21 cellular contexts compared by ENCODE assay signal in the genomic region with DNA sequence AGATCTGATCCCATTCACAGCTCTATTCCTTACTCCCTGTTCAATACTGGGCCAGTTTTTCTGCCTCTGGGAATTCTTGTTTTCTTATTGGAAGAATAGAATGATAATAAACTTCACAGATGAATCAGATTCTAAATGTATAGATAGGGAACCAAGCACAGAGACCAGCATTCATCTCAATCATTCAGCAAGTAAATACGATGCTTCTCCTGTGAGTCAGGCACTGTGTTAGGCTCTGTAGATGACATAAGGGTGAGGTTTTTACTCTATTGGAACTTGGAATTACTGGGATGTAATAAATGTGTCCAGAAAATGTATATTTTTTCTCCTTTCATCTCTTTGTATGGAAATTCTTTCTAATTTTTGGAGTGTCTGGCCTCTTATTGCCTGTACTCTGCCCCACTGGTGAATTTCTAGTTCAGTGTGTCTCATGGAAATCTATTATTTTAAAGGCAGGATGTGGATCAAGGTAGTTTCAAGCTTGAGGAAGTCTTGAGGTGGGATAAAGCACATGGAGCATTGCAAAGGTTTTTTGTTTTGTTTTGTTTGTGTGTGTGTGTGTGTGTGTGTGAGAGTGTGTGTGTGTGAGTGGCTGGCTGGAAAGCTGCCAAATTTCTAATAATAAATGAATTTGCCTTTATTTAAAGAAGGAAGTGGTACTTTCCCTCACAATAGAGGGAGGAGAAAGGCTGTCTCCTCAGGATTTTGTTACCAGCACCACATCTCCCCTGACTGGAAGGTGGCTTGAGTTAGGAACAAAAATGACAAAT.
"Had no signal": no experiment of that assay in that cellular context is flagged by ENCODE, and none has a peak within 500 bp of the region (broad histone marks: within the 10 kb centered on the region; RNA-seq: fewer than 3 reads in every experiment).

No MANE protein-coding gene starts in this region.

- H3K4me3 ChIP-seq: body of pancreas, left ventricle myocardium inferior, mucosa of descending colon, thoracic aorta had no signal

- ATAC-seq: activated CD8-positive, alpha-beta T cell treated with anti-CD3 and anti-CD28 coated beads, Interleukin-2, amount 10 ng/mL, durations not matched to agents 7 days and 5 days; mucosa of descending colon; naive thymus-derived CD8-positive, alpha-beta T cell; stimulated activated effector memory CD8-positive, alpha-beta T cell treated with anti-CD3 and anti-CD28 coated beads, Interleukin-12 subunit alpha, Interleukin-12 subunit beta, amount 100 ng/mL, for 72 hours had no signal

- H3K4me1 Mint-ChIP-seq: activated CD4-positive, alpha-beta T cell treated with anti-CD3 and anti-CD28 coated beads, Interleukin-2, amount 10 ng/mL, durations not matched to agents 24 days and 14 days had no signal

- H3K36me3 ChIP-seq: left ventricle myocardium inferior, neutrophil, thoracic aorta had no signal

- H3K9me3 ChIP-seq: body of pancreas, left ventricle myocardium inferior, mucosa of descending colon, neutrophil, thoracic aorta had no signal

- H3K36me3 Mint-ChIP-seq: activated naive CD8-positive, alpha-beta T cell treated with anti-CD3 and anti-CD28 coated beads for 36 hours; memory B cell; naive thymus-derived CD8-positive, alpha-beta T cell; stimulated activated effector memory CD8-positive, alpha-beta T cell treated with anti-CD3 and anti-CD28 coated beads, Interleukin-12 subunit alpha, Interleukin-12 subunit beta, amount 100 ng/mL, for 72 hours had no signal

- H3K27me3 ChIP-seq: body of pancreas, neutrophil had no signal

- H3K4me1 ChIP-seq: body of pancreas had no signal

- H3K27ac Mint-ChIP-seq: activated CD4-positive, alpha-beta T cell treated with anti-CD3 and anti-CD28 coated beads, Interleukin-2, amount 10 ng/mL, durations not matched to agents 24 days and 14 days; activated CD8-positive, alpha-beta T cell treated with anti-CD3 and anti-CD28 coated beads, Interleukin-2, amount 10 ng/mL, durations not matched to agents 7 days and 5 days; activated naive CD8-positive, alpha-beta T cell treated with anti-CD3 and anti-CD28 coated beads for 36 hours; activated T-helper 1 cell treated with anti-CD3 and anti-CD28 coated beads, Interleukin-12 subunit alpha, Interleukin-12 subunit beta, Interleukin-2, Interleukin-4 antibody, amounts not matched to agents 30 ng/mL and 10 ng/mL and 1 ng/mL, durations not matched to agents 14 hours and 24 hours and 36 hours; memory B cell; naive thymus-derived CD8-positive, alpha-beta T cell; stimulated activated effector memory CD8-positive, alpha-beta T cell treated with anti-CD3 and anti-CD28 coated beads, Interleukin-12 subunit alpha, Interleukin-12 subunit beta, amount 100 ng/mL, for 72 hours had no signal

- H3K27ac ChIP-seq: body of pancreas, left ventricle myocardium inferior, neutrophil, thoracic aorta had no signal

- H3K4me3 Mint-ChIP-seq: activated CD4-positive, alpha-beta T cell treated with anti-CD3 and anti-CD28 coated beads, Interleukin-2, amount 10 ng/mL, durations not matched to agents 24 days and 14 days; activated CD8-positive, alpha-beta T cell treated with anti-CD3 and anti-CD28 coated beads, Interleukin-2, amount 10 ng/mL, durations not matched to agents 7 days and 5 days; activated naive CD8-positive, alpha-beta T cell treated with anti-CD3 and anti-CD28 coated beads for 36 hours; activated T-helper 1 cell treated with anti-CD3 and anti-CD28 coated beads, Interleukin-12 subunit alpha, Interleukin-12 subunit beta, Interleukin-2, Interleukin-4 antibody, amounts not matched to agents 30 ng/mL and 10 ng/mL and 1 ng/mL, durations not matched to agents 14 hours and 24 hours and 36 hours; memory B cell; naive thymus-derived CD8-positive, alpha-beta T cell; stimulated activated effector memory CD8-positive, alpha-beta T cell treated with anti-CD3 and anti-CD28 coated beads, Interleukin-12 subunit alpha, Interleukin-12 subunit beta, amount 100 ng/mL, for 72 hours had no signal

- H3K9me3 Mint-ChIP-seq: activated CD4-positive, alpha-beta T cell treated with anti-CD3 and anti-CD28 coated beads, Interleukin-2, amount 10 ng/mL, durations not matched to agents 24 days and 14 days; activated naive CD8-positive, alpha-beta T cell treated with anti-CD3 and anti-CD28 coated beads for 36 hours; activated T-helper 1 cell treated with anti-CD3 and anti-CD28 coated beads, Interleukin-12 subunit alpha, Interleukin-12 subunit beta, Interleukin-2, Interleukin-4 antibody, amounts not matched to agents 30 ng/mL and 10 ng/mL and 1 ng/mL, durations not matched to agents 14 hours and 24 hours and 36 hours; memory B cell; naive thymus-derived CD8-positive, alpha-beta T cell; stimulated activated effector memory CD8-positive, alpha-beta T cell treated with anti-CD3 and anti-CD28 coated beads, Interleukin-12 subunit alpha, Interleukin-12 subunit beta, amount 100 ng/mL, for 72 hours had no signal

- H3K27me3 Mint-ChIP-seq: activated CD4-positive, alpha-beta T cell treated with anti-CD3 and anti-CD28 coated beads, Interleukin-2, amount 10 ng/mL, durations not matched to agents 24 days and 14 days; memory B cell had no signal

- DNase-seq: activated CD4-positive, alpha-beta T cell treated with anti-CD3 and anti-CD28 coated beads, Interleukin-2, amount 10 ng/mL, durations not matched to agents 24 days and 14 days; activated CD4-positive, CD25-positive, alpha-beta regulatory T cell; activated CD8-positive, alpha-beta memory T cell treated with anti-CD3 and anti-CD28 coated beads, Interleukin-2, amount 50 U/mL, for 4 hours; activated CD8-positive, alpha-beta T cell treated with anti-CD3 and anti-CD28 coated beads, Interleukin-2, amount 10 ng/mL, durations not matched to agents 7 days and 5 days; activated naive CD8-positive, alpha-beta T cell treated with anti-CD3 and anti-CD28 coated beads for 36 hours; amygdala; body of pancreas; cortex of kidney; effector memory CD4-positive, alpha-beta T cell; erythroblast; hippocampal formation; kidney; left ventricle myocardium inferior; mucosa of descending colon; naive thymus-derived CD8-positive, alpha-beta T cell; posterior cingulate gyrus had no signal
